ENCODE assay signal across 1 cellular context in the genomic region with DNA sequence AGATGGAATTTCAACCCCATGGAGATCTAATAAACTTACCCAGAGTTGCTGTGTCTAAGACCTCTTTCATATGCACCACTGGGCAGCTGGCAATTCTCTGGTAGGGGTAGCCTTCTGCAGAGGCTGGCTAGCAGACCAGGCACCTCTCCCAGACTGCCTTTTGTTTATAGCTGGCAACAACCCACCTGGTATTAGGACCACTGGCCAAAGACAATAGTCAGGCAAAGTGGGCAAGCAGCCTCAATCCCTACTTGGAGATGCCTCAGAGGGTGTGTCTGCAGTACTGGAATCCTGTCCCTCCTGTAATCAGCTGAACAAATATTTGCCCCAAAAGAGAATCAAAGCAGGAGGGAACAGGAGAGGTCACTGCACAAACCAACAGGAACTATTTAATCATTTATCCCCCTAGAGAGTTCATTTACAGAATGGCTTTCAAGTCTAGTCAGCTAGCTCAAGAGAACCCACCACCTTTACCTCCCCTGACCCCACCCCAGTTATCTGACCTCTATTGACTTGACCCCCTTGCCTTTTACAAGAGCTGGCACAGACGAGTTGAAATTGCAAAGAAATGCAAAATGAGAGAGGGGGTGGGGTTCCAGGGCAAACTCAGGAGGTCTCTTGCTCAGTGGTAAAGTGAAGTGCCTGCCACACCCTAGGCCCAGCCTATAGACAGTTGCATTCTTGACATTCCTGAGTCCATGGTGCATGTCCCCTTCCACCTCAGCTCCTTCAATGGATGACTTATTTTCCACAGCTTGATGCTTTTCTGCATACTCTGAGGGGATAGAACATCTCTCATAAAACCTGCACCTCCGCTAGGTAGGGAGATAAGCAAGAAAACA.
TF ChIP-seq lines count a peak whose summit lies in the region.

No MANE protein-coding gene starts in this region.

TF ChIP-seq in K562, 482 proteins besides CTCF, POLR2A, EP300 and RAD21 (continues in another document):
- no peak for TF ChIP-seq DDX20 (tag; IDR thresholded peaks at IDR 0.05; ENCODE audit: low read depth)
- no peak for TF ChIP-seq ZNF77 (CRISPR knock-in tag; IDR thresholded peaks at IDR 0.05)
- TF ChIP-seq MNT (conservative IDR thresholded peaks at IDR 0.05) = 0 out of 4 replicates have a peak, but pooled peaks of 1 of the 2 experiments have one; percentile 23
- no peak for TF ChIP-seq GABPB2 (CRISPR knock-in tag; conservative IDR thresholded peaks at IDR 0.05)
- no peak for TF ChIP-seq MAFF (IDR thresholded peaks at IDR 0.05; ENCODE audit: low read length)
- TF ChIP-seq KDM4B (IDR thresholded peaks at IDR 0.05; ENCODE audit: borderline replicate concordance in 2 of 2, low read depth in 1 of 2) = no peak
- no peak for TF ChIP-seq ZBTB11 (CRISPR knock-in tag; IDR thresholded peaks at IDR 0.05)
- TF ChIP-seq SIN3A (IDR thresholded peaks at IDR 0.05; ENCODE audit: borderline replicate concordance in 2 of 2, control insufficient read depth in 1 of 2, low read depth in 2 of 2, low read length in 2 of 2) = peak; percentile 7 to 15; a peak in 1 of 4 replicates
- TF ChIP-seq KDM1A (IDR thresholded peaks at IDR 0.05) = peak in 1 of 2 experiments; percentile 25; a peak in 1 of 4 replicates
- no peak for TF ChIP-seq SMARCA4 (IDR thresholded peaks at IDR 0.05)
- TF ChIP-seq, protein P1, sequence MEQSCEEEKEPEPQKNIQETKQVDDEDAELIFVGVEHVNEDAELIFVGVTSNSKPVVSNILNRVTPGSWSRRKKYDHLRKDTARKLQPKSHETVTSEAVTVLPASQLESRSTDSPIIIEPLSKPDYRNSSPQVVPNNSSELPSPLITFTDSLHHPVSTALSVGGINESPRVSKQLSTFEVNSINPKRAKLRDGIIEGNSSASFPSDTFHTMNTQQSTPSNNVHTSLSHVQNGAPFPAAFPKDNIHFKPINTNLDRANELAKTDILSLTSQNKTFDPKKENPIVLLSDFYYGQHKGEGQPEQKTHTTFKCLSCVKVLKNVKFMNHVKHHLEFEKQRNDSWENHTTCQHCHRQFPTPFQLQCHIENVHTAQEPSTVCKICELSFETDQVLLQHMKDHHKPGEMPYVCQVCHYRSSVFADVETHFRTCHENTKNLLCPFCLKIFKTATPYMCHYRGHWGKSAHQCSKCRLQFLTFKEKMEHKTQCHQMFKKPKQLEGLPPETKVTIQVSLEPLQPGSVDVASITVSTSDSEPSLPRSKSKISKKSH (CRISPR knock-in tag; IDR thresholded peaks at IDR 0.05) = no peak
- no peak for TF ChIP-seq JUND (IDR thresholded peaks at IDR 0.05; ENCODE audit: borderline replicate concordance, low read depth, low read length)
- TF ChIP-seq JUND (tag; IDR thresholded peaks at IDR 0.05; ENCODE audit: borderline replicate concordance, low read depth, low read length) = no peak
- TF ChIP-seq, protein P2, sequence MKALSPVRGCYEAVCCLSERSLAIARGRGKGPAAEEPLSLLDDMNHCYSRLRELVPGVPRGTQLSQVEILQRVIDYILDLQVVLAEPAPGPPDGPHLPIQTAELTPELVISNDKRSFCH (CRISPR knock-in tag; IDR thresholded peaks at IDR 0.05) = no peak
- TF ChIP-seq, protein P2 (tag; IDR thresholded peaks at IDR 0.05) = no peak
- TF ChIP-seq, protein P3, sequence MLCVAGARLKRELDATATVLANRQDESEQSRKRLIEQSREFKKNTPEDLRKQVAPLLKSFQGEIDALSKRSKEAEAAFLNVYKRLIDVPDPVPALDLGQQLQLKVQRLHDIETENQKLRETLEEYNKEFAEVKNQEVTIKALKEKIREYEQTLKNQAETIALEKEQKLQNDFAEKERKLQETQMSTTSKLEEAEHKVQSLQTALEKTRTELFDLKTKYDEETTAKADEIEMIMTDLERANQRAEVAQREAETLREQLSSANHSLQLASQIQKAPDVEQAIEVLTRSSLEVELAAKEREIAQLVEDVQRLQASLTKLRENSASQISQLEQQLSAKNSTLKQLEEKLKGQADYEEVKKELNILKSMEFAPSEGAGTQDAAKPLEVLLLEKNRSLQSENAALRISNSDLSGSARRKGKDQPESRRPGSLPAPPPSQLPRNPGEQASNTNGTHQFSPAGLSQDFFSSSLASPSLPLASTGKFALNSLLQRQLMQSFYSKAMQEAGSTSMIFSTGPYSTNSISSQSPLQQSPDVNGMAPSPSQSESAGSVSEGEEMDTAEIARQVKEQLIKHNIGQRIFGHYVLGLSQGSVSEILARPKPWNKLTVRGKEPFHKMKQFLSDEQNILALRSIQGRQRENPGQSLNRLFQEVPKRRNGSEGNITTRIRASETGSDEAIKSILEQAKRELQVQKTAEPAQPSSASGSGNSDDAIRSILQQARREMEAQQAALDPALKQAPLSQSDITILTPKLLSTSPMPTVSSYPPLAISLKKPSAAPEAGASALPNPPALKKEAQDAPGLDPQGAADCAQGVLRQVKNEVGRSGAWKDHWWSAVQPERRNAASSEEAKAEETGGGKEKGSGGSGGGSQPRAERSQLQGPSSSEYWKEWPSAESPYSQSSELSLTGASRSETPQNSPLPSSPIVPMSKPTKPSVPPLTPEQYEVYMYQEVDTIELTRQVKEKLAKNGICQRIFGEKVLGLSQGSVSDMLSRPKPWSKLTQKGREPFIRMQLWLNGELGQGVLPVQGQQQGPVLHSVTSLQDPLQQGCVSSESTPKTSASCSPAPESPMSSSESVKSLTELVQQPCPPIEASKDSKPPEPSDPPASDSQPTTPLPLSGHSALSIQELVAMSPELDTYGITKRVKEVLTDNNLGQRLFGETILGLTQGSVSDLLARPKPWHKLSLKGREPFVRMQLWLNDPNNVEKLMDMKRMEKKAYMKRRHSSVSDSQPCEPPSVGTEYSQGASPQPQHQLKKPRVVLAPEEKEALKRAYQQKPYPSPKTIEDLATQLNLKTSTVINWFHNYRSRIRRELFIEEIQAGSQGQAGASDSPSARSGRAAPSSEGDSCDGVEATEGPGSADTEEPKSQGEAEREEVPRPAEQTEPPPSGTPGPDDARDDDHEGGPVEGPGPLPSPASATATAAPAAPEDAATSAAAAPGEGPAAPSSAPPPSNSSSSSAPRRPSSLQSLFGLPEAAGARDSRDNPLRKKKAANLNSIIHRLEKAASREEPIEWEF (CRISPR knock-in tag; IDR thresholded peaks at IDR 0.05) = no peak
- TF ChIP-seq HEY1 (CRISPR knock-in tag; IDR thresholded peaks at IDR 0.05; ENCODE audit: borderline replicate concordance) = no peak
- no peak for TF ChIP-seq ZNF436 (CRISPR knock-in tag; IDR thresholded peaks at IDR 0.05)
- no peak for TF ChIP-seq XRCC3 (IDR thresholded peaks at IDR 0.05)
- TF ChIP-seq NFATC3 (IDR thresholded peaks at IDR 0.05) = no peak
- TF ChIP-seq, protein P4, sequence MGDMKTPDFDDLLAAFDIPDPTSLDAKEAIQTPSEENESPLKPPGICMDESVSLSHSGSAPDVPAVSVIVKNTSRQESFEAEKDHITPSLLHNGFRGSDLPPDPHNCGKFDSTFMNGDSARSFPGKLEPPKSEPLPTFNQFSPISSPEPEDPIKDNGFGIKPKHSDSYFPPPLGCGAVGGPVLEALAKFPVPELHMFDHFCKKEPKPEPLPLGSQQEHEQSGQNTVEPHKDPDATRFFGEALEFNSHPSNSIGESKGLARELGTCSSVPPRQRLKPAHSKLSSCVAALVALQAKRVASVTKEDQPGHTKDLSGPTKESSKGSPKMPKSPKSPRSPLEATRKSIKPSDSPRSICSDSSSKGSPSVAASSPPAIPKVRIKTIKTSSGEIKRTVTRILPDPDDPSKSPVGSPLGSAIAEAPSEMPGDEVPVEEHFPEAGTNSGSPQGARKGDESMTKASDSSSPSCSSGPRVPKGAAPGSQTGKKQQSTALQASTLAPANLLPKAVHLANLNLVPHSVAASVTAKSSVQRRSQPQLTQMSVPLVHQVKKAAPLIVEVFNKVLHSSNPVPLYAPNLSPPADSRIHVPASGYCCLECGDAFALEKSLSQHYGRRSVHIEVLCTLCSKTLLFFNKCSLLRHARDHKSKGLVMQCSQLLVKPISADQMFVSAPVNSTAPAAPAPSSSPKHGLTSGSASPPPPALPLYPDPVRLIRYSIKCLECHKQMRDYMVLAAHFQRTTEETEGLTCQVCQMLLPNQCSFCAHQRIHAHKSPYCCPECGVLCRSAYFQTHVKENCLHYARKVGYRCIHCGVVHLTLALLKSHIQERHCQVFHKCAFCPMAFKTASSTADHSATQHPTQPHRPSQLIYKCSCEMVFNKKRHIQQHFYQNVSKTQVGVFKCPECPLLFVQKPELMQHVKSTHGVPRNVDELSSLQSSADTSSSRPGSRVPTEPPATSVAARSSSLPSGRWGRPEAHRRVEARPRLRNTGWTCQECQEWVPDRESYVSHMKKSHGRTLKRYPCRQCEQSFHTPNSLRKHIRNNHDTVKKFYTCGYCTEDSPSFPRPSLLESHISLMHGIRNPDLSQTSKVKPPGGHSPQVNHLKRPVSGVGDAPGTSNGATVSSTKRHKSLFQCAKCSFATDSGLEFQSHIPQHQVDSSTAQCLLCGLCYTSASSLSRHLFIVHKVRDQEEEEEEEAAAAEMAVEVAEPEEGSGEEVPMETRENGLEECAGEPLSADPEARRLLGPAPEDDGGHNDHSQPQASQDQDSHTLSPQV (IDR thresholded peaks at IDR 0.05) = peak; percentile 61; the same call in 1 of the 2 replicates
- peak; percentile 88 for TF ChIP-seq ZNF311 (CRISPR knock-in tag; IDR thresholded peaks at IDR 0.05)
- no peak for TF ChIP-seq THRB (CRISPR knock-in tag; conservative IDR thresholded peaks at IDR 0.05)
- TF ChIP-seq STAT5B (CRISPR knock-in tag; IDR thresholded peaks at IDR 0.05) = no peak
- TF ChIP-seq COPS2 (conservative IDR thresholded peaks at IDR 0.05) = no peak
- TF ChIP-seq TEAD4 (IDR thresholded peaks at IDR 0.05; ENCODE audit: low read length) = peak; percentile 76
- no peak for TF ChIP-seq TEAD4 (CRISPR knock-in tag; IDR thresholded peaks at IDR 0.05; ENCODE audit: borderline replicate concordance)
- TF ChIP-seq TRIM25 (IDR thresholded peaks at IDR 0.05; ENCODE audit: borderline replicate concordance) = no peak
- TF ChIP-seq ZNF263 (CRISPR knock-in tag; IDR thresholded peaks at IDR 0.05; ENCODE audit: borderline replicate concordance) = peak; percentile 29; the same call in 1 of the 2 replicates
- 0 out of 2 replicates have a peak, but pooled peaks have one; percentile 16 for TF ChIP-seq ZNF76 (CRISPR knock-in tag; IDR thresholded peaks at IDR 0.05; ENCODE audit: borderline replicate concordance)
- TF ChIP-seq CTBP1 (IDR thresholded peaks at IDR 0.05; ENCODE audit: borderline replicate concordance) = peak; percentile 34
